30 cellular contexts compared by ENCODE assay signal in genomic region chr1:15969321-15969880, GRCh38. TPM values are rescaled to one million over a fixed set of nuclear protein-coding genes. Genes with fewer than 3 reads are reported as not detected.
"Had no signal": no experiment of that assay in that cellular context is flagged by ENCODE, and none has a peak within 500 bp of the region (broad histone marks: within the 10 kb centered on the region; RNA-seq: fewer than 3 reads in every experiment).

No MANE protein-coding gene starts in this region.

- ATAC-seq: activated CD4-positive, alpha-beta T cell treated with anti-CD3 and anti-CD28 coated beads for 36 hours; activated CD4-positive, CD25-positive, alpha-beta regulatory T cell treated with anti-CD3 and anti-CD28 coated beads, Interleukin-2, amount 50 U/mL, for 24 hours; activated CD8-positive, alpha-beta T cell treated with anti-CD3 and anti-CD28 coated beads, Interleukin-2, amount 10 ng/mL, durations not matched to agents 7 days and 5 days; activated naive CD8-positive, alpha-beta T cell treated with anti-CD3 and anti-CD28 coated beads, Interleukin-2, amount 50 U/mL, for 24 hours; Panc1; WTC11 had no signal

- H3K9me3 Mint-ChIP-seq: activated CD4-positive, alpha-beta T cell treated with anti-CD3 and anti-CD28 coated beads, Interleukin-2, amount 10 ng/mL, durations not matched to agents 7 days and 5 days; activated naive CD4-positive, alpha-beta T cell treated with anti-CD3 and anti-CD28 coated beads, Interleukin-2, amount 50 U/mL, for 24 hours had no signal

- H3K4me3 Mint-ChIP-seq: activated CD4-positive, alpha-beta T cell treated with anti-CD3 and anti-CD28 coated beads for 36 hours; activated CD4-positive, alpha-beta T cell treated with anti-CD3 and anti-CD28 coated beads, Interleukin-2, amount 10 ng/mL, durations not matched to agents 7 days and 5 days; activated CD8-positive, alpha-beta T cell treated with anti-CD3 and anti-CD28 coated beads, Interleukin-2, amount 10 ng/mL, durations not matched to agents 7 days and 5 days; activated naive CD4-positive, alpha-beta T cell treated with anti-CD3 and anti-CD28 coated beads, Interleukin-2, amount 50 U/mL, for 24 hours; activated naive CD8-positive, alpha-beta T cell treated with anti-CD3 and anti-CD28 coated beads, Interleukin-2, amount 50 U/mL, for 24 hours; brain; T-helper 2 cell treated with Interferon-gamma antibody and Interleukin-4, amounts not matched to agents 5 μg/mL and 100 μg/mL, for 36 hours; WTC11 had no signal

- H3K27me3 ChIP-seq: SJCRH30 had no signal

- H3K27ac Mint-ChIP-seq: activated CD4-positive, alpha-beta T cell treated with anti-CD3 and anti-CD28 coated beads, Interleukin-2, amount 10 ng/mL, durations not matched to agents 7 days and 5 days; activated CD8-positive, alpha-beta T cell treated with anti-CD3 and anti-CD28 coated beads, Interleukin-2, amount 10 ng/mL, durations not matched to agents 7 days and 5 days; brain; T-helper 2 cell treated with Interferon-gamma antibody and Interleukin-4, amounts not matched to agents 5 μg/mL and 100 μg/mL, for 36 hours; WTC11 had no signal

- H3K4me3 ChIP-seq: SJCRH30, SK-N-MC had no signal

- H3K4me1 ChIP-seq: SJCRH30 had no signal

- H3K27ac ChIP-seq: SJCRH30, SK-N-MC had no signal

- H3K9me3 ChIP-seq: SJCRH30 had no signal

- H3K27me3 Mint-ChIP-seq: activated CD4-positive, alpha-beta T cell treated with anti-CD3 and anti-CD28 coated beads for 36 hours; activated CD4-positive, alpha-beta T cell treated with anti-CD3 and anti-CD28 coated beads, Interleukin-2, amount 10 ng/mL, durations not matched to agents 7 days and 5 days; activated naive CD4-positive, alpha-beta T cell treated with anti-CD3 and anti-CD28 coated beads, Interleukin-2, amount 50 U/mL, for 24 hours had no signal

- DNase-seq: activated CD4-positive, alpha-beta T cell treated with anti-CD3 and anti-CD28 coated beads for 36 hours; activated CD4-positive, alpha-beta T cell treated with anti-CD3 and anti-CD28 coated beads, Interleukin-2, amount 10 ng/mL, durations not matched to agents 7 days and 5 days; activated CD4-positive, alpha-beta T cell treated with anti-CD3 and anti-CD28 coated beads, Interleukin-2, amount 50 U/mL, for 48 hours; activated CD8-positive, alpha-beta T cell treated with anti-CD3 and anti-CD28 coated beads, Interleukin-2, amount 10 ng/mL, durations not matched to agents 7 days and 5 days; activated gamma-delta T cell; activated naive CD4-positive, alpha-beta T cell treated with Interleukin-2 at 50 U/mL for 16 hours; activated naive CD8-positive, alpha-beta T cell treated with anti-CD3 and anti-CD28 coated beads, Interleukin-2, amount 50 U/mL, for 24 hours; anterior cingulate cortex; caudate nucleus; NCI-H1092 treated with DMSO at 0.1 percent for 48 hours; NCI-H1417; NCI-H146; NCI-H187; NCI-H2081; NCI-H226; NCI-H446 treated with DMSO at 0.1 percent for 48 hours; NCI-H524 treated with DMSO at 0.1 percent for 48 hours; SHP77; SJCRH30 had no signal

- H3K4me1 Mint-ChIP-seq: WTC11 had no signal

RNA-seq across cellular contexts. Expression of gene SRARP, which starts 34.6 kb away (rescaled TPM):
- total RNA-seq: activated CD4-positive, alpha-beta T cell treated with anti-CD3 and anti-CD28 coated beads for 36 hours; activated CD4-positive, alpha-beta T cell treated with anti-CD3 and anti-CD28 coated beads, Interleukin-2, amount 10 ng/mL, durations not matched to agents 7 days and 5 days; activated CD8-positive, alpha-beta T cell treated with anti-CD3 and anti-CD28 coated beads, Interleukin-2, amount 10 ng/mL, durations not matched to agents 7 days and 5 days; bronchial epithelial cell; M059J; RPMI7951; SJCRH30; T-helper 1 cell treated with Interleukin-12 subunit alpha and Interleukin-12 subunit beta and Interleukin-4 antibody, amounts not matched to agents 30 ng/mL and 1 ng/mL, for 36 hours; WTC11 had no signal

RNA-seq across cellular contexts. Expression of gene HSPB7, which starts 48.4 kb away (rescaled TPM):
- total RNA-seq: activated CD4-positive, alpha-beta T cell treated with anti-CD3 and anti-CD28 coated beads for 36 hours; activated CD4-positive, alpha-beta T cell treated with anti-CD3 and anti-CD28 coated beads, Interleukin-2, amount 10 ng/mL, durations not matched to agents 7 days and 5 days; activated CD8-positive, alpha-beta T cell treated with anti-CD3 and anti-CD28 coated beads, Interleukin-2, amount 10 ng/mL, durations not matched to agents 7 days and 5 days; bronchial epithelial cell; T-helper 1 cell treated with Interleukin-12 subunit alpha and Interleukin-12 subunit beta and Interleukin-4 antibody, amounts not matched to agents 30 ng/mL and 1 ng/mL, for 36 hours had no signal

RNA-seq across cellular contexts. Expression of gene CLCNKA, which starts 52.4 kb away (rescaled TPM):
- total RNA-seq: activated CD4-positive, alpha-beta T cell treated with anti-CD3 and anti-CD28 coated beads for 36 hours; activated CD4-positive, alpha-beta T cell treated with anti-CD3 and anti-CD28 coated beads, Interleukin-2, amount 10 ng/mL, durations not matched to agents 7 days and 5 days; activated CD8-positive, alpha-beta T cell treated with anti-CD3 and anti-CD28 coated beads, Interleukin-2, amount 10 ng/mL, durations not matched to agents 7 days and 5 days; bronchial epithelial cell; T-helper 1 cell treated with Interleukin-12 subunit alpha and Interleukin-12 subunit beta and Interleukin-4 antibody, amounts not matched to agents 30 ng/mL and 1 ng/mL, for 36 hours had no signal
